ENCODE assay signal across 27 cellular contexts in the genomic region with DNA sequence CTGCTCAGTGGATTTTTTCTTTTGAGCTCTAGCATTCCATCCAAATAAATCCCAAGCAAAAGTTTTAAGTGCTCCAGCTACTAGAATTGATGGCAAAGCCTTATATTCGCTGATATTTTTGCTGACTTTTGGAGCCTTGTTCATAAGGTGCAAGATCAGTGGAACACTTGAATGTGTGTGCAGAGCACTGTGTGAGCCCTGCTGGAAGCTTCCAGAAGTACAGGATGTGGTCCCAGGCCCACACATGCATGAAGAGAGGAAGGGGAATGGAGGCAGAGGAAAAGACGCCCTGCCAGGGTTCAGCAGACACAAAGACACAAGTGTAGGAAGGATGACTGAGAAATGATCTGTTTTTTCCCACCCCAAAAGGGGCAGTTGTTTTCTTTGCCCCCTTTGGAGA.
DNase-seq lines count a peak whose midpoint lies in the region; ATAC-seq, FAIRE-seq and TF ChIP-seq lines count a peak whose summit lies in the region.
"Had no signal": no experiment of that assay in that cellular context is flagged by ENCODE, and none has a peak within 500 bp of the region (broad histone marks: within the 10 kb centered on the region; RNA-seq: fewer than 3 reads in every experiment).

No MANE protein-coding gene starts in this region.

- H3K79me2 ChIP-seq in DND-41 (ENCODE audit: insufficient read depth, low read length) (no peaks in the 10 kb centered on the region), MM.1S (ENCODE audit: low read length) (no peaks in the 10 kb centered on the region)

- no peak overlapping the region for H3K27ac Mint-ChIP-seq in chondrocyte (ENCODE audit: unreplicated experiment)
- H3K27ac Mint-ChIP-seq in neural crest cell (ENCODE audit: unreplicated experiment): no peak overlapping the region
- H3K27ac Mint-ChIP-seq: activated B cell treated with CpG ODN at 0.5 μM for 24 hours; activated naive CD8-positive, alpha-beta T cell treated with anti-CD3 and anti-CD28 coated beads, Interleukin-2, amount 50 U/mL, for 24 hours; T-cell had no signal

- FAIRE-seq in HTR-8/SVneo (lab: Jason Lieb, UNC): no peak
- FAIRE-seq: G401.6, kidney had no signal

- H3K9ac ChIP-seq in DND-41 (ENCODE audit: low read depth, low read length): no peak overlapping the region
- H3K9ac ChIP-seq in MM.1S (ENCODE audit: low read length): no peak overlapping the region

- H3K27me3 ChIP-seq in DND-41 (ENCODE audit: insufficient read depth, low read length, poor library complexity): no peaks in the 10 kb centered on the region
- no peaks in the 10 kb centered on the region for H3K27me3 ChIP-seq in MM.1S (replicated peaks; ENCODE audit: insufficient read depth, low read length)
- H3K27me3 ChIP-seq in adrenal gland: peaks cover 2% of the 10 kb centered on the region
- H3K27me3 ChIP-seq: dorsolateral prefrontal cortex, transverse colon had no signal

- H3K9me3 Mint-ChIP-seq in chondrocyte (ENCODE audit: low read depth) (peaks cover 3% of the 10 kb centered on the region), neural crest cell (no peaks in the 10 kb centered on the region)
- H3K9me3 Mint-ChIP-seq: activated naive CD8-positive, alpha-beta T cell treated with anti-CD3 and anti-CD28 coated beads, Interleukin-2, amount 50 U/mL, for 24 hours; activated T-cell treated with anti-CD3 and anti-CD28 coated beads, Interleukin-2, amount 50 U/mL, for 4 hours; T-cell had no signal

- H2AFZ ChIP-seq in DND-41 (ENCODE audit: low read depth, low read length) (no peak overlapping the region), MM.1S (ENCODE audit: low read length) (no peak overlapping the region)

- TF ChIP-seq CTCF in DND-41 (IDR thresholded peaks at IDR 0.05; ENCODE audit: borderline replicate concordance, extremely low read depth, low read length, poor library complexity, severe bottlenecking) (peak; percentile 31), MM.1S (IDR thresholded peaks at IDR 0.05; ENCODE audit: low read length) (peak; percentile 13; the same call in 1 of the 2 replicates), chondrocyte (IDR thresholded peaks at IDR 0.05) (peak; percentile 35), neural crest cell (conservative IDR thresholded peaks at IDR 0.05) (peak; percentile 30), adrenal gland (IDR thresholded peaks at IDR 0.05) (no peak)

- no peak overlapping the region for H3K4me3 Mint-ChIP-seq in chondrocyte (ENCODE audit: unreplicated experiment)
- no peak overlapping the region for H3K4me3 Mint-ChIP-seq in neural crest cell
- H3K4me3 Mint-ChIP-seq: activated B cell treated with CpG ODN at 0.5 μM for 24 hours; activated naive CD8-positive, alpha-beta T cell treated with anti-CD3 and anti-CD28 coated beads, Interleukin-2, amount 50 U/mL, for 24 hours; activated T-cell treated with anti-CD3 and anti-CD28 coated beads, Interleukin-2, amount 50 U/mL, for 4 hours; T-cell had no signal

- 0 out of 3 replicates have a peak, but pooled peaks have one; percentile 48 for ATAC-seq in DND-41 (ENCODE audit: insufficient read depth, low read depth)
- ATAC-seq: activated naive CD8-positive, alpha-beta T cell treated with anti-CD3 and anti-CD28 coated beads, Interleukin-2, amount 50 U/mL, for 24 hours; activated T-cell treated with anti-CD3 and anti-CD28 coated beads, Interleukin-2, amount 50 U/mL, for 4 hours; HCT116; T-cell had no signal

- H3K27me3 Mint-ChIP-seq in chondrocyte (ENCODE audit: low read depth) (no peaks in the 10 kb centered on the region), neural crest cell (ENCODE audit: low read depth) (peaks cover 3% of the 10 kb centered on the region)
- H3K27me3 Mint-ChIP-seq: activated naive CD8-positive, alpha-beta T cell treated with anti-CD3 and anti-CD28 coated beads, Interleukin-2, amount 50 U/mL, for 24 hours had no signal

- peaks cover 3% of the 10 kb centered on the region; the same call in 1 of the 2 replicates for H3F3A ChIP-seq in MM.1S (ENCODE audit: insufficient read depth, low read length)

- H3K4me1 ChIP-seq in DND-41 (ENCODE audit: insufficient read depth, low read length): no peaks in the 10 kb centered on the region
- peaks cover 14% of the 10 kb centered on the region for H3K4me1 ChIP-seq in MM.1S (ENCODE audit: low read length)
- no peaks in the 10 kb centered on the region for H3K4me1 ChIP-seq in adrenal gland (replicated peaks in 1 of 2)
- H3K4me1 ChIP-seq: prostate gland, transverse colon had no signal

- intact Hi-C loops in adrenal gland (cut with DNase I): no loop called here

- TF ChIP-seq POLR2A in adrenal gland (IDR thresholded peaks at IDR 0.05): no peak

- DNase-seq in DND-41 (peak; percentile 8), MM.1S (no peak), chondrocyte (ENCODE audit: low spot score) (no peak), neural crest cell (ENCODE audit: low read depth, low spot score) (no peak), inferior parietal cortex (ENCODE audit: extremely low spot score) (no peak), HTR-8/SVneo (ENCODE audit: insufficient read length, low spot score) (no peak), adrenal gland (no peak)
- no peak for DNase-seq in activated CD8-positive, alpha-beta memory T cell treated with anti-CD3 and anti-CD28 coated beads, Interleukin-2, amount 50 U/mL, for 48 hours
- DNase-seq: activated B cell treated with CpG ODN at 0.5 μM for 24 hours; activated CD4-positive, alpha-beta T cell treated with anti-CD3 and anti-CD28 coated beads, Interleukin-2, amount 50 U/mL, for 1 hour; activated naive CD8-positive, alpha-beta T cell treated with anti-CD3 and anti-CD28 coated beads, Interleukin-2, amount 50 U/mL, for 24 hours; activated T-cell treated with anti-CD3 and anti-CD28 coated beads, Interleukin-2, amount 50 U/mL, for 4 hours; Caco-2; cerebellar nuclear complex; DMS53; dorsolateral prefrontal cortex; IMR-90; kidney; NCI-H1048; NCI-H1694; stimulated activated CD4-positive, alpha-beta T cell treated with anti-CD3 and anti-CD28 coated beads, Interleukin-4, amount 100 ng/mL, for 24 hours; T-cell; transverse colon had no signal

- H3K9me3 ChIP-seq in DND-41 (ENCODE audit: insufficient read depth, low read length, severe bottlenecking) (no peaks in the 10 kb centered on the region), MM.1S (replicated peaks; ENCODE audit: insufficient read depth, low read length) (no peaks in the 10 kb centered on the region), adrenal gland (replicated peaks in 1 of 3) (no peaks in the 10 kb centered on the region)
- H3K9me3 ChIP-seq: Caco-2, prostate gland, transverse colon had no signal

- H3K4me3 ChIP-seq in DND-41 (ENCODE audit: low read depth in 1 of 2, low read length in 2 of 2): no peak overlapping the region
- no peak overlapping the region for H3K4me3 ChIP-seq in MM.1S (ENCODE audit: low read length)
- no peak overlapping the region for H3K4me3 ChIP-seq in adrenal gland
- H3K4me3 ChIP-seq: dorsolateral prefrontal cortex, prostate gland, transverse colon had no signal

- peaks cover 38% of the 10 kb centered on the region for H3K4me1 Mint-ChIP-seq in chondrocyte (ENCODE audit: low read depth)
- H3K4me1 Mint-ChIP-seq in neural crest cell: no peaks in the 10 kb centered on the region
- H3K4me1 Mint-ChIP-seq: activated B cell treated with CpG ODN at 0.5 μM for 24 hours; activated naive CD8-positive, alpha-beta T cell treated with anti-CD3 and anti-CD28 coated beads, Interleukin-2, amount 50 U/mL, for 24 hours; T-cell had no signal

- H3K27ac ChIP-seq in DND-41 (ENCODE audit: low read length) (no peak overlapping the region), MM.1S (ENCODE audit: low read length) (no peak overlapping the region), adrenal gland (no peak overlapping the region)
- H3K27ac ChIP-seq: C4-2B, dorsolateral prefrontal cortex, prostate gland, transverse colon had no signal

- 78 to 91% (median 83%) methylated on average over 2 of the region's 2 CpGs for WGBS in adrenal gland, 4 donors

- H3K36me3 ChIP-seq in DND-41 (ENCODE audit: insufficient read depth, low read length) (no peaks in the 10 kb centered on the region), MM.1S (replicated peaks; ENCODE audit: insufficient read depth, low read length) (no peaks in the 10 kb centered on the region), adrenal gland (replicated peaks in 1 of 2) (no peaks in the 10 kb centered on the region)
- H3K36me3 ChIP-seq: prostate gland, transverse colon had no signal

- no peaks in the 10 kb centered on the region for H3K36me3 Mint-ChIP-seq in chondrocyte (ENCODE audit: low read depth)
- H3K36me3 Mint-ChIP-seq in neural crest cell (ENCODE audit: low read depth): no peaks in the 10 kb centered on the region
- H3K36me3 Mint-ChIP-seq: T-cell had no signal

- H4K20me1 ChIP-seq in DND-41 (ENCODE audit: insufficient read depth, low read length) (no peaks in the 10 kb centered on the region), MM.1S (ENCODE audit: insufficient read depth, low read length) (no peaks in the 10 kb centered on the region)

- H3K4me2 ChIP-seq in DND-41 (ENCODE audit: insufficient read depth, low read length) (no peak overlapping the region), MM.1S (ENCODE audit: low read depth, low read length) (no peak overlapping the region)

- H3K9me2 ChIP-seq in MM.1S (replicated peaks; ENCODE audit: insufficient read depth, low read length): no peaks in the 10 kb centered on the region

Comparison
In these comparisons a context has a peak if more than half of its experiments do, and no peak if none do; other contexts are left out.
1. CTCF ChIP-seq: peak in DND-41 (single experiment), MM.1S (single experiment), chondrocyte (single experiment) and neural crest cell (single experiment); none in adrenal gland (0 of 6).